In genomic region chr17:37025241-37025640, GRCh38 we compare ENCODE assay signal across 2 cellular contexts.
TF ChIP-seq lines count a peak whose summit lies in the region.

No MANE protein-coding gene starts in this region.

TF ChIP-seq in WTC11, 78 proteins besides CTCF, POLR2A, EP300 and RAD21 (continued from another document):
- TF ChIP-seq ZNF425 (CRISPR knock-in tag; conservative IDR thresholded peaks at IDR 0.05), result no peak
- no peak for TF ChIP-seq SOX15 (CRISPR knock-in tag; IDR thresholded peaks at IDR 0.05)
- TF ChIP-seq MLX (CRISPR knock-in tag; IDR thresholded peaks at IDR 0.05), result no peak
- TF ChIP-seq ZNF121 (CRISPR knock-in tag; IDR thresholded peaks at IDR 0.05), result no peak
- TF ChIP-seq, protein P1, sequence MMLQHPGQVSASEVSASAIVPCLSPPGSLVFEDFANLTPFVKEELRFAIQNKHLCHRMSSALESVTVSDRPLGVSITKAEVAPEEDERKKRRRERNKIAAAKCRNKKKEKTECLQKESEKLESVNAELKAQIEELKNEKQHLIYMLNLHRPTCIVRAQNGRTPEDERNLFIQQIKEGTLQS (CRISPR knock-in tag; conservative IDR thresholded peaks at IDR 0.05), result no peak
- TF ChIP-seq ZNF671 (CRISPR knock-in tag; IDR thresholded peaks at IDR 0.05), result no peak
- no peak for TF ChIP-seq ZSCAN18 (CRISPR knock-in tag; IDR thresholded peaks at IDR 0.05)
- TF ChIP-seq EMX1 (CRISPR knock-in tag; IDR thresholded peaks at IDR 0.05), result no peak
- TF ChIP-seq E2F5 (CRISPR knock-in tag; IDR thresholded peaks at IDR 0.05), result no peak
- TF ChIP-seq ZNF532 (CRISPR knock-in tag; IDR thresholded peaks at IDR 0.05; ENCODE audit: borderline replicate concordance), result no peak
- no peak for TF ChIP-seq CREM (CRISPR knock-in tag; IDR thresholded peaks at IDR 0.05)

TF ChIP-seq in HEK293T, 16 proteins besides CTCF, POLR2A, EP300 and RAD21 (continued from another document):
- TF ChIP-seq PKNOX1 (IDR thresholded peaks at IDR 0.05) (no peak), FOXA1 (IDR thresholded peaks at IDR 0.05) (no peak), FOXK2 (IDR thresholded peaks at IDR 0.05) (no peak), NFRKB (IDR thresholded peaks at IDR 0.05) (no peak)
TF ChIP-seq in HEK293T: peak in this region for 0.
